Comparison of ENCODE assay signal across 21 cellular contexts in genomic region chr2:239116456-239117246, GRCh38.
DNase-seq lines count a peak whose midpoint lies in the region; ATAC-seq, FAIRE-seq and TF ChIP-seq lines count a peak whose summit lies in the region.
"Had no signal": no experiment of that assay in that cellular context is flagged by ENCODE, and none has a peak within 500 bp of the region (broad histone marks: within the 10 kb centered on the region; RNA-seq: fewer than 3 reads in every experiment).

No MANE protein-coding gene starts in this region.

- WGBS in right cardiac atrium: 93% methylated on average over 25 of the region's 25 CpGs

- H3K27ac ChIP-seq in right cardiac atrium (ENCODE audit: low read length) (no peak overlapping the region), left ventricle myocardium inferior (replicated peaks) (no peak overlapping the region)
- H3K27ac ChIP-seq: coronary artery, heart right ventricle had no signal

- H3K27me3 ChIP-seq in right cardiac atrium (ENCODE audit: control insufficient read depth, insufficient read depth): no peaks in the 10 kb centered on the region
- H3K27me3 ChIP-seq in left ventricle myocardium inferior (ENCODE audit: low read depth): no peaks in the 10 kb centered on the region
- H3K27me3 ChIP-seq: heart right ventricle had no signal

- H3K4me3 ChIP-seq in right cardiac atrium (ENCODE audit: low read length) (no peak overlapping the region), left ventricle myocardium inferior (no peak overlapping the region), epithelial cell of esophagus (ENCODE audit: low read length) (no peak overlapping the region)
- H3K4me3 ChIP-seq: coronary artery, heart right ventricle had no signal

- no peaks in the 10 kb centered on the region for H3K9me3 ChIP-seq in right cardiac atrium (ENCODE audit: control insufficient read depth, low read length)
- H3K9me3 ChIP-seq in left ventricle myocardium inferior (replicated peaks): no peaks in the 10 kb centered on the region
- H3K9me3 ChIP-seq: heart right ventricle had no signal

- DNase-seq in right cardiac atrium (peak in 2 of 3 donors; percentile 42 to 48), left ventricle myocardium inferior (no peak), RKO (ENCODE audit: low spot score) (peak; percentile 11), epithelial cell of esophagus (ENCODE audit: low read depth) (peak; percentile 45), urothelium cell line (ENCODE audit: low spot score) (peak; percentile 72)
- DNase-seq: activated CD8-positive, alpha-beta T cell treated with anti-CD3 and anti-CD28 coated beads, Interleukin-2, amount 10 ng/mL, durations not matched to agents 7 days and 5 days; amygdala; erythroblast; mesendoderm; NCI-H69; OCI-M1; stimulated activated CD4-positive, alpha-beta T cell treated with anti-CD3 and anti-CD28 coated beads, Interleukin-2, amount 100 ng/mL, for 24 hours had no signal

- no peak for ATAC-seq in right cardiac atrium
- ATAC-seq in HG03175 (IDR thresholded peaks at IDR 0.05; ENCODE audit: unreplicated experiment): no peak
- no peak for ATAC-seq in HG02973 (IDR thresholded peaks at IDR 0.05; ENCODE audit: unreplicated experiment)
- ATAC-seq in HG03460 (IDR thresholded peaks at IDR 0.05; ENCODE audit: unreplicated experiment): no peak
- ATAC-seq: activated CD8-positive, alpha-beta T cell treated with anti-CD3 and anti-CD28 coated beads, Interleukin-2, amount 10 ng/mL, durations not matched to agents 7 days and 5 days; heart right ventricle; sciatic nerve had no signal

- H3K4me1 ChIP-seq in right cardiac atrium (ENCODE audit: control insufficient read depth, insufficient read depth, low read length) (peaks cover 4% of the 10 kb centered on the region), left ventricle myocardium inferior (peaks cover 37% of the 10 kb centered on the region)

- peaks cover 7% of the 10 kb centered on the region for H3K36me3 ChIP-seq in left ventricle myocardium inferior

- no peak for TF ChIP-seq CTCF in left ventricle myocardium inferior (IDR thresholded peaks at IDR 0.05; ENCODE audit: borderline replicate concordance)
- no peak for TF ChIP-seq CTCF in epithelial cell of esophagus (IDR thresholded peaks at IDR 0.05; ENCODE audit: insufficient read depth, low read depth, low read length, missing control alignments)

- intact Hi-C loops in right cardiac atrium (cut with DNase I): no loop called here
- intact Hi-C loops in left ventricle myocardium inferior (cut with micrococcal nuclease): no loop called here

- FAIRE-seq in urothelium cell line (lab: Jason Lieb, UNC): peak; percentile 56
- FAIRE-seq: H1, keratinocyte, TTC549 had no signal
